In genomic region chr2:24571828-24572442, GRCh38 we compare ENCODE assay signal across 19 cellular contexts.
DNase-seq lines count a peak whose midpoint lies in the region; ATAC-seq and TF ChIP-seq lines count a peak whose summit lies in the region.
"Had no signal": no experiment of that assay in that cellular context is flagged by ENCODE, and none has a peak within 500 bp of the region (broad histone marks: within the 10 kb centered on the region; RNA-seq: fewer than 3 reads in every experiment).

No MANE protein-coding gene starts in this region.

- H3K79me1 ChIP-seq in mesendoderm (ENCODE audit: low read length) = no peaks in the 10 kb centered on the region

- peaks cover 0 to under 1% of the 10 kb centered on the region in 2 donors for H3K9me3 Mint-ChIP-seq in stimulated activated naive CD8-positive, alpha-beta T cell treated with anti-CD3 and anti-CD28 coated beads, Interleukin-15, amount 100 ng/mL, for 72 hours
- no peaks in the 10 kb centered on the region for H3K9me3 Mint-ChIP-seq in activated T-helper 2 cell treated with anti-CD3 and anti-CD28 coated beads, Interferon-gamma antibody, Interleukin-2, Interleukin-4, amounts not matched to agents 10 μg/mL and 5 μg/mL and 100 μg/mL, durations not matched to agents 14 hours and 24 hours and 36 hours

- peak; percentile 68 for ATAC-seq in stimulated activated naive CD8-positive, alpha-beta T cell treated with anti-CD3 and anti-CD28 coated beads, Interleukin-15, Interleukin-2, amounts not matched to agents 100 U/mL and 50 U/mL, for 24 hours
- no peak for ATAC-seq in stimulated activated naive CD8-positive, alpha-beta T cell treated with anti-CD3 and anti-CD28 coated beads, Interleukin-15, amount 100 ng/mL, for 72 hours
- no peak for ATAC-seq in HG02642 (IDR thresholded peaks at IDR 0.05; ENCODE audit: poor library complexity, unreplicated experiment)
- ATAC-seq: HCT116 had no signal

- no peak overlapping the region for H3K4me3 ChIP-seq in mesendoderm (ENCODE audit: low read length)
- H3K4me3 ChIP-seq in brain microvascular endothelial cell (ENCODE audit: low read depth, low read length) = no peak overlapping the region
- H3K4me3 ChIP-seq: BLaER1, GM23248 had no signal

- no peak overlapping the region for H4K8ac ChIP-seq in mesendoderm (ENCODE audit: low read depth, low read length)

- no peak overlapping the region for H3K18ac ChIP-seq in mesendoderm (ENCODE audit: low read length)

- TF ChIP-seq CTCF in brain microvascular endothelial cell (IDR thresholded peaks at IDR 0.05; ENCODE audit: low read depth, low read length, missing control alignments) = no peak

- H3K4me1 Mint-ChIP-seq in stimulated activated naive CD8-positive, alpha-beta T cell treated with anti-CD3 and anti-CD28 coated beads, Interleukin-15, amount 100 ng/mL, for 72 hours = peaks cover 59% of the 10 kb centered on the region
- peaks cover 40% of the 10 kb centered on the region for H3K4me1 Mint-ChIP-seq in activated T-helper 2 cell treated with anti-CD3 and anti-CD28 coated beads, Interferon-gamma antibody, Interleukin-2, Interleukin-4, amounts not matched to agents 10 μg/mL and 5 μg/mL and 100 μg/mL, durations not matched to agents 14 hours and 24 hours and 36 hours (ENCODE audit: low read depth)

- H3K27ac Mint-ChIP-seq in stimulated activated naive CD8-positive, alpha-beta T cell treated with anti-CD3 and anti-CD28 coated beads, Interleukin-15, amount 100 ng/mL, for 72 hours = no peak overlapping the region
- peak overlapping the region; percentile 27 for H3K27ac Mint-ChIP-seq in activated T-helper 2 cell treated with anti-CD3 and anti-CD28 coated beads, Interferon-gamma antibody, Interleukin-2, Interleukin-4, amounts not matched to agents 10 μg/mL and 5 μg/mL and 100 μg/mL, durations not matched to agents 14 hours and 24 hours and 36 hours

- no peak overlapping the region for H2BK120ac ChIP-seq in mesendoderm (ENCODE audit: low read depth, low read length)

- no CpG with 5 or more reads among the region's 2 CpGs for WGBS in mesendoderm (ENCODE audit: extremely low coverage, insufficient coverage, low lambda C conversion rate)

- H4K5ac ChIP-seq in mesendoderm (ENCODE audit: low read length) = no peak overlapping the region

- no peak overlapping the region for H3K4me2 ChIP-seq in mesendoderm (ENCODE audit: low read length)
- H3K4me2 ChIP-seq: BLaER1 had no signal

- no peak overlapping the region for H2BK5ac ChIP-seq in mesendoderm (ENCODE audit: low read length)

- in situ Hi-C loops in brain microvascular endothelial cell (cut with HindIII; ENCODE audit: low pct_ligation_motif_present, low sequenced_read_pairs) = no loop called here

- no peak overlapping the region for H3K27ac ChIP-seq in mesendoderm (ENCODE audit: low read depth, low read length)
- no peak overlapping the region for H3K27ac ChIP-seq in brain microvascular endothelial cell
- H3K27ac ChIP-seq: BLaER1, GM23248 had no signal

- intact Hi-C loops in activated T-helper 2 cell treated with anti-CD3 and anti-CD28 coated beads, Interferon-gamma antibody, Interleukin-2, Interleukin-4, amounts not matched to agents 10 μg/mL and 5 μg/mL and 100 μg/mL, durations not matched to agents 14 hours and 24 hours and 36 hours (cut with micrococcal nuclease) = loop anchor here (10.0 kb wide), 1 partner anchor 157 kb away; no protein-coding TSS in a partner anchor

- no peak overlapping the region for H3K4ac ChIP-seq in mesendoderm (ENCODE audit: low read depth, low read length)

- no peaks in the 10 kb centered on the region for H3K27me3 ChIP-seq in mesendoderm (ENCODE audit: insufficient read depth, low read length, poor library complexity)
- no peaks in the 10 kb centered on the region for H3K27me3 ChIP-seq in brain microvascular endothelial cell (replicated peaks)
- H3K27me3 ChIP-seq: BLaER1 had no signal

- no peaks in the 10 kb centered on the region for H3K36me3 ChIP-seq in mesendoderm (ENCODE audit: control insufficient read depth, insufficient read depth, low read length)
- no peaks in the 10 kb centered on the region for H3K36me3 ChIP-seq in brain microvascular endothelial cell (replicated peaks)

- no peak overlapping the region for H3K23ac ChIP-seq in mesendoderm (ENCODE audit: low read length)

- H2BK15ac ChIP-seq in mesendoderm (replicated peaks; ENCODE audit: low read depth) = no peak overlapping the region

- no peak for DNase-seq in stimulated activated naive CD8-positive, alpha-beta T cell treated with anti-CD3 and anti-CD28 coated beads, Interleukin-15, Interleukin-2, amounts not matched to agents 100 U/mL and 50 U/mL, for 24 hours
- no peak for DNase-seq in stimulated activated naive CD8-positive, alpha-beta T cell treated with anti-CD3 and anti-CD28 coated beads, Interleukin-15, amount 100 ng/mL, for 72 hours
- no peak for DNase-seq in activated T-helper 2 cell treated with anti-CD3 and anti-CD28 coated beads, Interferon-gamma antibody, Interleukin-2, Interleukin-4, amounts not matched to agents 10 μg/mL and 5 μg/mL and 100 μg/mL, durations not matched to agents 14 hours and 24 hours and 36 hours (ENCODE audit: low spot score)
- DNase-seq in mesendoderm (peak; percentile 28), brain microvascular endothelial cell (no peak), RPMI8226 (no peak)
- DNase-seq: DND-41; GM23248; KBM-7; MV-4-11; NCI-H1417; NCI-H187 treated with DMSO at 0.1 percent for 48 hours; NCI-H446; NK-92 treated with Interleukin-12 subunit alpha and Interleukin-12 subunit beta, amount 100 ng/mL, for 24 hours; OCI-M1; SIG-M5 had no signal

- H3K4me1 ChIP-seq in mesendoderm (ENCODE audit: control insufficient read depth, low read depth, low read length) = no peaks in the 10 kb centered on the region
- H3K4me1 ChIP-seq: BLaER1 had no signal

- H3K4me3 Mint-ChIP-seq in stimulated activated naive CD8-positive, alpha-beta T cell treated with anti-CD3 and anti-CD28 coated beads, Interleukin-15, amount 100 ng/mL, for 72 hours = no peak overlapping the region
- H3K4me3 Mint-ChIP-seq in activated T-helper 2 cell treated with anti-CD3 and anti-CD28 coated beads, Interferon-gamma antibody, Interleukin-2, Interleukin-4, amounts not matched to agents 10 μg/mL and 5 μg/mL and 100 μg/mL, durations not matched to agents 14 hours and 24 hours and 36 hours (ENCODE audit: low read depth) = no peak overlapping the region

- H3K9ac ChIP-seq in mesendoderm (ENCODE audit: low read length) = no peak overlapping the region
- H3K9ac ChIP-seq: BLaER1, GM23248 had no signal

- H2AK5ac ChIP-seq in mesendoderm (ENCODE audit: low read length) = no peak overlapping the region

- H3K36me3 Mint-ChIP-seq in activated T-helper 2 cell treated with anti-CD3 and anti-CD28 coated beads, Interferon-gamma antibody, Interleukin-2, Interleukin-4, amounts not matched to agents 10 μg/mL and 5 μg/mL and 100 μg/mL, durations not matched to agents 14 hours and 24 hours and 36 hours (ENCODE audit: low read depth) = peaks cover 28% of the 10 kb centered on the region

- H3K27me3 Mint-ChIP-seq in stimulated activated naive CD8-positive, alpha-beta T cell treated with anti-CD3 and anti-CD28 coated beads, Interleukin-15, amount 100 ng/mL, for 72 hours = no peaks in the 10 kb centered on the region
- no peaks in the 10 kb centered on the region for H3K27me3 Mint-ChIP-seq in activated T-helper 2 cell treated with anti-CD3 and anti-CD28 coated beads, Interferon-gamma antibody, Interleukin-2, Interleukin-4, amounts not matched to agents 10 μg/mL and 5 μg/mL and 100 μg/mL, durations not matched to agents 14 hours and 24 hours and 36 hours (ENCODE audit: low read depth)

- no peak overlapping the region for H3K56ac ChIP-seq in mesendoderm (ENCODE audit: low read length)

- H3K79me2 ChIP-seq in mesendoderm (ENCODE audit: control insufficient read depth, insufficient read depth, low read length) = no peaks in the 10 kb centered on the region
